17 cellular contexts compared by ENCODE assay signal in the genomic region with DNA sequence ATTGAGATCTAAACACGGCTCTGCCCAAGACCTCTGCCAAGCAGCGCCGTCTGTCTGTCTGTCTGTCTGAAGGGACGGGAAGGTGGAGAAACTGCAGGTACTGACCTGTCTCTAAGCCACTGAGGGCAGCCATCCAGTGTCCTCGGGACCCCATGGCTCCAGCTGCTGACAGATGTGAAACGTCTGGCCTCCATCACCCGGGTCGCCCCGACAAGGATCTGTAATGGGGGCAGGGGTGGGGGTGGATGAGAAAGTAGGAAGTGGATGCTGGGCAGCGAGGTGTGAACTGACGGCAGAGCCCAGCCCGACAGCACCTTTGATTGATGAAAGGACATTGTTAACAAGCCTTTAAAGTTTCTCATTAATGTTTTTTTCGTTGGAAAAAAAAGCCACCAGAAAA.
A peak's percentile ranks its signal among the peaks of the same experiment; 100 is the strongest.
DNase-seq lines count a peak whose midpoint lies in the region; ATAC-seq and TF ChIP-seq lines count a peak whose summit lies in the region.
"Had no signal": no experiment of that assay in that cellular context is flagged by ENCODE, and none has a peak within 500 bp of the region (broad histone marks: within the 10 kb centered on the region; RNA-seq: fewer than 3 reads in every experiment).

No MANE protein-coding gene starts in this region.

- H3K4me3 Mint-ChIP-seq in WTC11 = no peak overlapping the region
- H3K4me3 Mint-ChIP-seq: B cell had no signal

- H3K4me2 ChIP-seq in BLaER1 treated with 17β-estradiol and CSF1 and Interleukin-3, amounts not matched to agents 10 nM and 100 nM = peak overlapping the region in 8 of 11 experiments; percentile 0 to 41 (median 19); a peak in 9 of 22 replicates

- CTCF ChIA-PET in WTC11 (lab: Charles Lee) = interaction anchor here (0.6 to 1.9 kb wide), 5 partner anchors 112 to 213 kb away, joined by 3 to 5 read pairs (median 4); no protein-coding TSS in a partner anchor

- H3K9me3 Mint-ChIP-seq in WTC11 = no peaks in the 10 kb centered on the region

- no peak overlapping the region for H3K27ac Mint-ChIP-seq in WTC11

- H3K4me1 ChIP-seq in BLaER1 treated with 17β-estradiol and CSF1 and Interleukin-3, amounts not matched to agents 10 nM and 100 nM = peaks cover 0 to 15% (median 10%) of the 10 kb centered on the region in 10 experiments; a peak in 15 of 20 replicates
- H3K4me1 ChIP-seq in stomach = no peaks in the 10 kb centered on the region

- H3K27me3 Mint-ChIP-seq in WTC11 (ENCODE audit: low read depth) = no peaks in the 10 kb centered on the region
- H3K27me3 Mint-ChIP-seq: B cell; CD8-positive, alpha-beta memory T cell had no signal

- intact Hi-C loops in stomach (cut with DNase I; ENCODE audit: low total_unique reads) = no loop called here

- ATAC-seq in WTC11 (no peak), GM19023 (IDR thresholded peaks at IDR 0.05; ENCODE audit: unreplicated experiment) (no peak), GM21786 (IDR thresholded peaks at IDR 0.05; ENCODE audit: unreplicated experiment) (no peak), omental fat pad (ENCODE audit: low FRiP score) (no peak)
- ATAC-seq: PC-3 had no signal

- TF ChIP-seq POLR2A in stomach (IDR thresholded peaks at IDR 0.05) = no peak

- no peaks in the 10 kb centered on the region for H3K27me3 ChIP-seq in BLaER1 treated with 17β-estradiol and CSF1 and Interleukin-3, amounts not matched to agents 10 nM and 100 nM
- no peaks in the 10 kb centered on the region for H3K27me3 ChIP-seq in stomach
- H3K27me3 ChIP-seq: MG63 had no signal

- peaks cover 0 to 32% (median 0%) of the 10 kb centered on the region in 11 experiments; a peak in 4 of 22 replicates for H4K20me1 ChIP-seq in BLaER1 treated with 17β-estradiol and CSF1 and Interleukin-3, amounts not matched to agents 10 nM and 100 nM

- H3K9me3 ChIP-seq in BLaER1 treated with 17β-estradiol and CSF1 and Interleukin-3, amounts not matched to agents 10 nM and 100 nM (replicated peaks in 1 of 11) = no peaks in the 10 kb centered on the region
- H3K9me3 ChIP-seq in stomach = no peaks in the 10 kb centered on the region
- H3K9me3 ChIP-seq: MG63 had no signal

- H3K9ac ChIP-seq in BLaER1 treated with 17β-estradiol and CSF1 and Interleukin-3, amounts not matched to agents 10 nM and 100 nM = peak overlapping the region in 1 of 11 experiments; percentile 7; a peak in 1 of 22 replicates

- H3K36me3 Mint-ChIP-seq in WTC11 = no peaks in the 10 kb centered on the region

- WGBS in stomach, 5 donors = 66 to 80% (median 75%) methylated on average over 13 of the region's 13 CpGs

- H3K36me3 ChIP-seq in BLaER1 treated with 17β-estradiol and CSF1 and Interleukin-3, amounts not matched to agents 10 nM and 100 nM = peaks cover 0 to 51% (median 20%) of the 10 kb centered on the region in 11 experiments; a peak in 15 of 22 replicates
- H3K36me3 ChIP-seq in stomach = peaks cover 5 to 66% (median 23%) of the 10 kb centered on the region in 4 donors
- H3K36me3 ChIP-seq: MG63 had no signal

- H3K27ac ChIP-seq in BLaER1 treated with 17β-estradiol and CSF1 and Interleukin-3, amounts not matched to agents 10 nM and 100 nM = no peak overlapping the region
- H3K27ac ChIP-seq in stomach = no peak overlapping the region

- TF ChIP-seq EP300 in stomach (IDR thresholded peaks at IDR 0.05) = no peak

- peak; percentile 8 for DNase-seq in WTC11 (ENCODE audit: low spot score)
- peak; percentile 55 for DNase-seq in left kidney (ENCODE audit: low read depth, low spot score)
- DNase-seq in stomach = peak; percentile 18
- DNase-seq in omental fat pad (ENCODE audit: low spot score) = no peak
- DNase-seq: GF-D8, MG63, NCI-H1105 treated with DMSO at 0.1 percent for 48 hours, NCI-H187, NCI-H2171, NCI-H446 treated with DMSO at 0.1 percent for 48 hours, NCI-H748 treated with DMSO at 0.1 percent for 48 hours, PC-3 had no signal

- TF ChIP-seq CTCF in WTC11 (IDR thresholded peaks at IDR 0.05) (no peak), stomach (IDR thresholded peaks at IDR 0.05) (no peak), omental fat pad (IDR thresholded peaks at IDR 0.05) (no peak)

- H3K4me3 ChIP-seq in BLaER1 treated with 17β-estradiol and CSF1 and Interleukin-3, amounts not matched to agents 10 nM and 100 nM = no peak overlapping the region
- H3K4me3 ChIP-seq in stomach = no peak overlapping the region
- H3K4me3 ChIP-seq: MG63 had no signal

- H3K4me1 Mint-ChIP-seq in WTC11 = no peaks in the 10 kb centered on the region
- H3K4me1 Mint-ChIP-seq: B cell; CD8-positive, alpha-beta memory T cell had no signal

- POLR2A ChIA-PET in WTC11 (lab: Charles Lee) = no interaction called here

TF ChIP-seq in WTC11, 78 proteins besides CTCF, POLR2A, EP300 and RAD21:
- no peak for TF ChIP-seq ZNF138 (CRISPR knock-in tag; conservative IDR thresholded peaks at IDR 0.05)
- TF ChIP-seq SMAD4 (CRISPR knock-in tag; IDR thresholded peaks at IDR 0.05) = no peak
- no peak for TF ChIP-seq TCF7 (CRISPR knock-in tag; IDR thresholded peaks at IDR 0.05; ENCODE audit: low read depth)
- TF ChIP-seq PRRX2 (CRISPR knock-in tag; IDR thresholded peaks at IDR 0.05) = no peak
- no peak for TF ChIP-seq GABPB1 (CRISPR knock-in tag; IDR thresholded peaks at IDR 0.05)
- no peak for TF ChIP-seq ZNF219 (CRISPR knock-in tag; IDR thresholded peaks at IDR 0.05; ENCODE audit: borderline replicate concordance)
- TF ChIP-seq GRHL2 (CRISPR knock-in tag; IDR thresholded peaks at IDR 0.05; ENCODE audit: insufficient replicate concordance, severe bottlenecking) = no peak
- TF ChIP-seq, protein P1, sequence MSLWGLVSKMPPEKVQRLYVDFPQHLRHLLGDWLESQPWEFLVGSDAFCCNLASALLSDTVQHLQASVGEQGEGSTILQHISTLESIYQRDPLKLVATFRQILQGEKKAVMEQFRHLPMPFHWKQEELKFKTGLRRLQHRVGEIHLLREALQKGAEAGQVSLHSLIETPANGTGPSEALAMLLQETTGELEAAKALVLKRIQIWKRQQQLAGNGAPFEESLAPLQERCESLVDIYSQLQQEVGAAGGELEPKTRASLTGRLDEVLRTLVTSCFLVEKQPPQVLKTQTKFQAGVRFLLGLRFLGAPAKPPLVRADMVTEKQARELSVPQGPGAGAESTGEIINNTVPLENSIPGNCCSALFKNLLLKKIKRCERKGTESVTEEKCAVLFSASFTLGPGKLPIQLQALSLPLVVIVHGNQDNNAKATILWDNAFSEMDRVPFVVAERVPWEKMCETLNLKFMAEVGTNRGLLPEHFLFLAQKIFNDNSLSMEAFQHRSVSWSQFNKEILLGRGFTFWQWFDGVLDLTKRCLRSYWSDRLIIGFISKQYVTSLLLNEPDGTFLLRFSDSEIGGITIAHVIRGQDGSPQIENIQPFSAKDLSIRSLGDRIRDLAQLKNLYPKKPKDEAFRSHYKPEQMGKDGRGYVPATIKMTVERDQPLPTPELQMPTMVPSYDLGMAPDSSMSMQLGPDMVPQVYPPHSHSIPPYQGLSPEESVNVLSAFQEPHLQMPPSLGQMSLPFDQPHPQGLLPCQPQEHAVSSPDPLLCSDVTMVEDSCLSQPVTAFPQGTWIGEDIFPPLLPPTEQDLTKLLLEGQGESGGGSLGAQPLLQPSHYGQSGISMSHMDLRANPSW (CRISPR knock-in tag; conservative IDR thresholded peaks at IDR 0.05; ENCODE audit: low read depth) = no peak
- TF ChIP-seq SP1 (CRISPR knock-in tag; conservative IDR thresholded peaks at IDR 0.05) = no peak
- no peak for TF ChIP-seq JUN (CRISPR knock-in tag; IDR thresholded peaks at IDR 0.05)
